ENCODE assay signal across 15 cellular contexts in genomic region chr3:24197809-24198208, GRCh38.
"Had no signal": no experiment of that assay in that cellular context is flagged by ENCODE, and none has a peak within 500 bp of the region (broad histone marks: within the 10 kb centered on the region; RNA-seq: fewer than 3 reads in every experiment).

No MANE protein-coding gene starts in this region.

- ATAC-seq: effector memory CD8-positive, alpha-beta T cell; stimulated activated naive CD8-positive, alpha-beta T cell treated with anti-CD3 and anti-CD28 coated beads, Interleukin-15, amount 100 ng/mL, for 72 hours had no signal

- H2AFZ ChIP-seq: parathyroid adenoma had no signal

- H3K4me3 Mint-ChIP-seq: activated B cell treated with CpG ODN at 0.5 μM for 24 hours; activated CD4-positive, alpha-beta T cell treated with anti-CD3 and anti-CD28 coated beads, Interleukin-2, amount 10 ng/mL, durations not matched to agents 24 days and 14 days; activated naive CD4-positive, alpha-beta T cell treated with anti-CD3 and anti-CD28 coated beads, Interleukin-2, amount 50 U/mL, for 24 hours; brain; effector memory CD8-positive, alpha-beta T cell; stimulated activated naive CD8-positive, alpha-beta T cell treated with anti-CD3 and anti-CD28 coated beads, Interleukin-15, amount 100 ng/mL, for 72 hours; T-helper 1 cell treated with Interleukin-12 subunit alpha and Interleukin-12 subunit beta and Interleukin-4 antibody, amounts not matched to agents 30 μg/mL and 1 μg/mL, for 36 hours had no signal

- H3K79me2 ChIP-seq: parathyroid adenoma had no signal

- H3K4me3 ChIP-seq: thoracic aorta had no signal

- DNase-seq: activated B cell treated with CpG ODN at 0.5 μM for 24 hours; activated CD4-positive, alpha-beta T cell treated with anti-CD3 and anti-CD28 coated beads, Interleukin-2, amount 10 ng/mL, durations not matched to agents 24 days and 14 days; activated CD8-positive, alpha-beta memory T cell treated with anti-CD3 and anti-CD28 coated beads for 24 hours; activated effector memory CD4-positive, alpha-beta T cell treated with Interleukin-2 at 50 U/mL for 16 hours; activated T-cell treated with anti-CD3 and anti-CD28 coated beads for 4 hours; effector memory CD8-positive, alpha-beta T cell; midbrain; stimulated activated CD4-positive, alpha-beta T cell treated with anti-CD3 and anti-CD28 coated beads, Interleukin-15, amount 100 ng/mL, for 24 hours; stimulated activated CD4-positive, alpha-beta T cell treated with anti-CD3 and anti-CD28 coated beads, Interleukin-4, amount 100 ng/mL, for 4 hours; stimulated activated naive CD8-positive, alpha-beta T cell treated with anti-CD3 and anti-CD28 coated beads, Interleukin-15, amount 100 ng/mL, for 72 hours had no signal

- H3K9me3 ChIP-seq: thoracic aorta had no signal

- H3K36me3 Mint-ChIP-seq: activated naive CD4-positive, alpha-beta T cell treated with anti-CD3 and anti-CD28 coated beads, Interleukin-2, amount 50 U/mL, for 24 hours; brain had no signal

- H3K36me3 ChIP-seq: thoracic aorta had no signal

- H3K27me3 Mint-ChIP-seq: activated CD4-positive, alpha-beta T cell treated with anti-CD3 and anti-CD28 coated beads, Interleukin-2, amount 10 ng/mL, durations not matched to agents 24 days and 14 days had no signal

- H3K4me1 ChIP-seq: parathyroid adenoma had no signal

- H3K9me3 Mint-ChIP-seq: activated B cell treated with CpG ODN at 0.5 μM for 24 hours; activated CD4-positive, alpha-beta T cell treated with anti-CD3 and anti-CD28 coated beads, Interleukin-2, amount 10 ng/mL, durations not matched to agents 24 days and 14 days; effector memory CD8-positive, alpha-beta T cell; stimulated activated naive CD8-positive, alpha-beta T cell treated with anti-CD3 and anti-CD28 coated beads, Interleukin-15, amount 100 ng/mL, for 72 hours; T-helper 1 cell treated with Interleukin-12 subunit alpha and Interleukin-12 subunit beta and Interleukin-4 antibody, amounts not matched to agents 30 μg/mL and 1 μg/mL, for 36 hours had no signal

- H3K27ac ChIP-seq: parathyroid adenoma, thoracic aorta had no signal

- H3K27ac Mint-ChIP-seq: activated B cell treated with CpG ODN at 0.5 μM for 24 hours; activated CD4-positive, alpha-beta T cell treated with anti-CD3 and anti-CD28 coated beads, Interleukin-2, amount 10 ng/mL, durations not matched to agents 24 days and 14 days; activated naive CD4-positive, alpha-beta T cell treated with anti-CD3 and anti-CD28 coated beads, Interleukin-2, amount 50 U/mL, for 24 hours; brain; effector memory CD8-positive, alpha-beta T cell; stimulated activated naive CD8-positive, alpha-beta T cell treated with anti-CD3 and anti-CD28 coated beads, Interleukin-15, amount 100 ng/mL, for 72 hours; T-helper 1 cell treated with Interleukin-12 subunit alpha and Interleukin-12 subunit beta and Interleukin-4 antibody, amounts not matched to agents 30 μg/mL and 1 μg/mL, for 36 hours had no signal

- H3K9ac ChIP-seq: parathyroid adenoma had no signal

- H3K4me1 Mint-ChIP-seq: activated B cell treated with CpG ODN at 0.5 μM for 24 hours; activated CD4-positive, alpha-beta T cell treated with anti-CD3 and anti-CD28 coated beads, Interleukin-2, amount 10 ng/mL, durations not matched to agents 24 days and 14 days; activated naive CD4-positive, alpha-beta T cell treated with anti-CD3 and anti-CD28 coated beads, Interleukin-2, amount 50 U/mL, for 24 hours; stimulated activated naive CD8-positive, alpha-beta T cell treated with anti-CD3 and anti-CD28 coated beads, Interleukin-15, amount 100 ng/mL, for 72 hours had no signal
